ENCODE assay signal across 14 cellular contexts in the genomic region with DNA sequence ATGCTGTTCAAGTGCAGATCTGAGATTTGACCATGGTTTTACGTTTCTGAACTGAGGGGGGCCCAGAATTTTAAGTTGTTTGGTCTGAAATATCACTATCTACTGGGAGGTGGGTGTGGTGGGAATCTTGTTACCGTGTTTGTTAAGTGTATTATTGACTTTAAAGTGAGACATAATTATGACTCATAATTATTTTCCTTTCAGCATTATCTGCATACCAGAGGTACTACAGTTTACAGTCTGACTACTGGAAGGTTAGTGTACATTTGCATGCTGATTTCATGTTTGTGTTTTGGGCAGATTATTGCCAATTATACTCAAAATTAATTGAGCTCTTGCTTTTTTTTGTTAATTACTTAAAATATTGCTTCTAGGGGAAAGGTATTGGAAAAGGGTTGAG.
DNase-seq lines count a peak whose midpoint lies in the region; TF ChIP-seq lines count a peak whose summit lies in the region.
"Had no signal": no experiment of that assay in that cellular context is flagged by ENCODE, and none has a peak within 500 bp of the region (broad histone marks: within the 10 kb centered on the region; RNA-seq: fewer than 3 reads in every experiment).

No MANE protein-coding gene starts in this region.

- POLR2A ChIA-PET in RWPE1 (lab: Yijun Ruan, JAX; ENCODE audit: low non-redundant PET) = no interaction called here

- H3K27me3 Mint-ChIP-seq in activated naive CD4-positive, alpha-beta T cell treated with anti-CD3 and anti-CD28 coated beads, Interleukin-2, amount 50 U/mL, for 24 hours = no peaks in the 10 kb centered on the region
- no peaks in the 10 kb centered on the region for H3K27me3 Mint-ChIP-seq in type B pancreatic cell
- H3K27me3 Mint-ChIP-seq: activated naive CD8-positive, alpha-beta T cell treated with anti-CD3 and anti-CD28 coated beads, Interleukin-2, amount 10 ng/mL, durations not matched to agents 7 days and 5 days had no signal

- no peak for DNase-seq in activated naive CD4-positive, alpha-beta T cell treated with anti-CD3 and anti-CD28 coated beads, Interleukin-2, amount 50 U/mL, for 16 hours
- peak; percentile 50 for DNase-seq in RWPE1 (ENCODE audit: low spot score)
- DNase-seq in fibroblast of pulmonary artery (ENCODE audit: low read depth) = peak; percentile 11
- DNase-seq in type B pancreatic cell (ENCODE audit: extremely low spot score, unreplicated experiment) = no peak
- no peak for DNase-seq in activated CD8-positive, alpha-beta memory T cell treated with anti-CD3 and anti-CD28 coated beads, Interleukin-2, amount 50 U/mL, for 48 hours
- DNase-seq in ovary = no peak
- DNase-seq in mucosa of gallbladder (ENCODE audit: low spot score) = no peak
- DNase-seq: activated naive CD8-positive, alpha-beta T cell treated with anti-CD3 and anti-CD28 coated beads, Interleukin-2, amount 10 ng/mL, durations not matched to agents 7 days and 5 days; heart right ventricle; lower lobe of right lung; NCI-H1092; NCI-H446; transverse colon had no signal

- no peaks in the 10 kb centered on the region for H3K36me3 ChIP-seq in ovary
- H3K36me3 ChIP-seq: lower lobe of right lung, transverse colon had no signal

- WGBS in ovary, 3 donors = 22 to 51% (median 35%) methylated on average over 2 of the region's 2 CpGs

- CTCF ChIA-PET in RWPE1 (lab: Yijun Ruan, JAX) = no interaction called here

- H3K9me3 Mint-ChIP-seq in activated naive CD4-positive, alpha-beta T cell treated with anti-CD3 and anti-CD28 coated beads, Interleukin-2, amount 50 U/mL, for 24 hours = peaks cover 10% of the 10 kb centered on the region
- peaks cover 18% of the 10 kb centered on the region for H3K9me3 Mint-ChIP-seq in type B pancreatic cell

- intact Hi-C loops in ovary (cut with DNase I) = no loop called here

- H3K4me3 Mint-ChIP-seq in activated naive CD4-positive, alpha-beta T cell treated with anti-CD3 and anti-CD28 coated beads, Interleukin-2, amount 50 U/mL, for 24 hours = no peak overlapping the region
- H3K4me3 Mint-ChIP-seq in type B pancreatic cell = peak overlapping the region; percentile 40
- H3K4me3 Mint-ChIP-seq: activated naive CD8-positive, alpha-beta T cell treated with anti-CD3 and anti-CD28 coated beads, Interleukin-2, amount 10 ng/mL, durations not matched to agents 7 days and 5 days had no signal

- TF ChIP-seq EP300 in ovary (IDR thresholded peaks at IDR 0.05) = no peak

- H3K9me3 ChIP-seq in ovary = peaks cover 0 to 5% of the 10 kb centered on the region in 2 donors
- H3K9me3 ChIP-seq: transverse colon had no signal

- H3K36me3 Mint-ChIP-seq in activated naive CD4-positive, alpha-beta T cell treated with anti-CD3 and anti-CD28 coated beads, Interleukin-2, amount 50 U/mL, for 24 hours = peaks cover 30% of the 10 kb centered on the region
- peaks cover 32% of the 10 kb centered on the region for H3K36me3 Mint-ChIP-seq in type B pancreatic cell

- no peaks in the 10 kb centered on the region for H3K27me3 ChIP-seq in ovary
- H3K27me3 ChIP-seq: heart right ventricle, transverse colon had no signal

- no peak overlapping the region for H3K27ac ChIP-seq in RWPE1
- no peak overlapping the region for H3K27ac ChIP-seq in ovary
- H3K27ac ChIP-seq: heart right ventricle, lower lobe of right lung, transverse colon had no signal

- no peaks in the 10 kb centered on the region for H3K4me1 ChIP-seq in ovary (ENCODE audit: insufficient read depth)
- H3K4me1 ChIP-seq: lower lobe of right lung had no signal

- H3K4me1 Mint-ChIP-seq in activated naive CD4-positive, alpha-beta T cell treated with anti-CD3 and anti-CD28 coated beads, Interleukin-2, amount 50 U/mL, for 24 hours = peaks cover 34% of the 10 kb centered on the region
- H3K4me1 Mint-ChIP-seq in type B pancreatic cell (ENCODE audit: unreplicated experiment) = no peaks in the 10 kb centered on the region

- H3K4me3 ChIP-seq in fibroblast of pulmonary artery (replicated peaks; ENCODE audit: low read depth, low read length) = no peak overlapping the region
- no peak overlapping the region for H3K4me3 ChIP-seq in ovary
- H3K4me3 ChIP-seq: heart right ventricle, lower lobe of right lung, transverse colon had no signal

- TF ChIP-seq CTCF in RWPE1 (conservative IDR thresholded peaks at IDR 0.05; ENCODE audit: low read depth) (no peak), fibroblast of pulmonary artery (IDR thresholded peaks at IDR 0.05; ENCODE audit: low read length, missing control alignments) (no peak), type B pancreatic cell (conservative IDR thresholded peaks at IDR 0.05) (no peak), ovary (IDR thresholded peaks at IDR 0.05) (no peak)

- no peak for TF ChIP-seq POLR2A in ovary (IDR thresholded peaks at IDR 0.05)

- H3K27ac Mint-ChIP-seq in activated naive CD4-positive, alpha-beta T cell treated with anti-CD3 and anti-CD28 coated beads, Interleukin-2, amount 50 U/mL, for 24 hours = peak overlapping the region; percentile 66
- H3K27ac Mint-ChIP-seq in type B pancreatic cell = peak overlapping the region; percentile 67
- H3K27ac Mint-ChIP-seq: activated naive CD8-positive, alpha-beta T cell treated with anti-CD3 and anti-CD28 coated beads, Interleukin-2, amount 10 ng/mL, durations not matched to agents 7 days and 5 days had no signal

Comparison
In these comparisons a context has a peak if more than half of its experiments do, and no peak if none do; other contexts are left out.
1. DNase-seq: peak in RWPE1 (single experiment) and fibroblast of pulmonary artery (single experiment); none in activated naive CD4-positive, alpha-beta T cell treated with anti-CD3 and anti-CD28 coated beads, Interleukin-2, amount 50 U/mL, for 16 hours (single experiment), type B pancreatic cell (single experiment), activated CD8-positive, alpha-beta memory T cell treated with anti-CD3 and anti-CD28 coated beads, Interleukin-2, amount 50 U/mL, for 48 hours (single experiment), ovary (0 of 5) and mucosa of gallbladder (single experiment).